ENCODE assay signal across 8 cellular contexts in genomic region chr1:804378-805110, GRCh38.
DNase-seq lines count a peak whose midpoint lies in the region; ATAC-seq, FAIRE-seq and TF ChIP-seq lines count a peak whose summit lies in the region.
"Not testable (repeated sequence)": the region's sequence is repeated elsewhere in the genome, so short reads cannot be mapped to it uniquely, and the experiment has no call there.

No MANE protein-coding gene starts in this region.

- H3K4me2 ChIP-seq in GM23338, result not testable (repeated sequence)

- not testable (repeated sequence) for DNase-seq in GM23338 (ENCODE audit: low spot score); epithelial cell of proximal tubule (ENCODE audit: low read depth); stimulated activated effector memory CD8-positive, alpha-beta T cell treated with anti-CD3 and anti-CD28 coated beads, Interleukin-12 subunit alpha, Interleukin-12 subunit beta, amount 100 ng/mL, for 72 hours (ENCODE audit: low spot score in 2 of 2)
- DNase-seq in RCC 7860 (ENCODE audit: low spot score), result peak; percentile 40

- H3K27me3 Mint-ChIP-seq in GM23338 (ENCODE audit: insufficient read depth, low read depth, poor library complexity), result not testable (repeated sequence)

- not testable (repeated sequence) for H3K9me2 ChIP-seq in GM23338 (ENCODE audit: insufficient read depth)

- not testable (repeated sequence) for H2AFZ ChIP-seq in GM23338

- not testable (repeated sequence) for H3F3A ChIP-seq in GM23338 (replicated peaks; ENCODE audit: low read depth)

- H3K36me3 ChIP-seq in GM23338 (ENCODE audit: insufficient read depth), result not testable (repeated sequence)

- not testable (repeated sequence) for H3K27ac Mint-ChIP-seq in GM23338; stimulated activated effector memory CD8-positive, alpha-beta T cell treated with anti-CD3 and anti-CD28 coated beads, Interleukin-12 subunit alpha, Interleukin-12 subunit beta, amount 100 ng/mL, for 72 hours

- H3K27me3 ChIP-seq in GM23338 (ENCODE audit: insufficient read depth), result not testable (repeated sequence)

- not testable (repeated sequence) for H3K79me2 ChIP-seq in GM23338 (replicated peaks; ENCODE audit: insufficient read depth)

- TF ChIP-seq CTCF in GM23338 (conservative IDR thresholded peaks at IDR 0.05; ENCODE audit: low read depth in 2 of 2), result not testable (repeated sequence)
- peak; percentile 4 for TF ChIP-seq CTCF in epithelial cell of proximal tubule (conservative IDR thresholded peaks at IDR 0.05; ENCODE audit: low read depth, low read length)

- ATAC-seq in GM18502 (IDR thresholded peaks at IDR 0.05; ENCODE audit: poor library complexity, unreplicated experiment) (peak; percentile 88), GM19438 (IDR thresholded peaks at IDR 0.05; ENCODE audit: low read depth, unreplicated experiment) (peak; percentile 64), GM23338 (peak; percentile 72), HG02938 (IDR thresholded peaks at IDR 0.05; ENCODE audit: unreplicated experiment) (peak; percentile 70), HG03469 (IDR thresholded peaks at IDR 0.05; ENCODE audit: unreplicated experiment) (peak; percentile 52)
- ATAC-seq in stimulated activated effector memory CD8-positive, alpha-beta T cell treated with anti-CD3 and anti-CD28 coated beads, Interleukin-12 subunit alpha, Interleukin-12 subunit beta, amount 100 ng/mL, for 72 hours, result peak; percentile 21

- H4K20me1 ChIP-seq in GM23338 (replicated peaks; ENCODE audit: insufficient read depth), result not testable (repeated sequence)

- not testable (repeated sequence) for H3K36me3 Mint-ChIP-seq in GM23338 (ENCODE audit: low read depth); stimulated activated effector memory CD8-positive, alpha-beta T cell treated with anti-CD3 and anti-CD28 coated beads, Interleukin-12 subunit alpha, Interleukin-12 subunit beta, amount 100 ng/mL, for 72 hours

- H3K4me1 ChIP-seq in GM23338 (ENCODE audit: insufficient read depth), result not testable (repeated sequence)

- H3K4me3 Mint-ChIP-seq in GM23338; stimulated activated effector memory CD8-positive, alpha-beta T cell treated with anti-CD3 and anti-CD28 coated beads, Interleukin-12 subunit alpha, Interleukin-12 subunit beta, amount 100 ng/mL, for 72 hours: not testable (repeated sequence)

- not testable (repeated sequence) for H3K4me3 ChIP-seq in GM23338; epithelial cell of proximal tubule (ENCODE audit: low read depth, low read length)

- FAIRE-seq in RCC 7860 (lab: Jason Lieb, UNC), result peak; percentile 77

- not testable (repeated sequence) for H3K27ac ChIP-seq in GM23338 (ENCODE audit: low read depth)

- H3K4me1 Mint-ChIP-seq in GM23338; stimulated activated effector memory CD8-positive, alpha-beta T cell treated with anti-CD3 and anti-CD28 coated beads, Interleukin-12 subunit alpha, Interleukin-12 subunit beta, amount 100 ng/mL, for 72 hours: not testable (repeated sequence)

- not testable (repeated sequence) for H3K9me3 Mint-ChIP-seq in GM23338; stimulated activated effector memory CD8-positive, alpha-beta T cell treated with anti-CD3 and anti-CD28 coated beads, Interleukin-12 subunit alpha, Interleukin-12 subunit beta, amount 100 ng/mL, for 72 hours

Comparison
In these comparisons a context has a peak if more than half of its experiments do, and no peak if none do; other contexts are left out.
1. ATAC-seq: peak in every context shown above with its lines; median percentile 88 in GM18502; 72 in GM23338; 70 in HG02938; 64 in GM19438; 52 in HG03469; 21 in stimulated activated effector memory CD8-positive, alpha-beta T cell treated with anti-CD3 and anti-CD28 coated beads, Interleukin-12 subunit alpha, Interleukin-12 subunit beta, amount 100 ng/mL, for 72 hours.